Comparison of ENCODE assay signal across 8 cellular contexts in the genomic region with DNA sequence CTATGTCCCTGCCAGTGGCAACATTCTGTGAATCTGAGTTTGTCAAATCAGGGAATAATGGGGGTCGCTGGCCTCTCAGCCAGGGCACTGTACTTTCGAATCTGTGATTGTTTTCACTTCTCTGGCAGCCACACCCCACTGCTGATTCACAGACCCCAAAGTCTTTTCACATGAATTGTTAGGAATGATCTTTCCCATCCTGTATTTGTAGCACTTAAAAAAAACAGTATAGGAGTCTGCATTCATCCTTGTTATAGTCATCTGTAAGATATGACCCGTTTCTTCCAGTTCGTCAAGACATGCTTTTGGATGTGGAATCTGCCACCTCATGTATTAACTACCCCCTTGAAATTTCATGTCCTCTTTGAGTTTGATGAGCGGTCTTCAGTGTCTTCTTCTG. TPM values are rescaled to one million over a fixed set of nuclear protein-coding genes. Genes with fewer than 3 reads are reported as not detected.
DNase-seq lines count a peak whose midpoint lies in the region; ATAC-seq, FAIRE-seq and TF ChIP-seq lines count a peak whose summit lies in the region.

No MANE protein-coding gene starts in this region.

- peaks cover 9% of the 10 kb centered on the region for H3K4me1 ChIP-seq in A673 (ENCODE audit: insufficient read depth, low read length, poor library complexity, severe bottlenecking)
- H3K4me1 ChIP-seq in HUES6 (ENCODE audit: control insufficient read depth, insufficient read depth, low read length): peaks cover 17% of the 10 kb centered on the region
- H3K4me1 ChIP-seq in mononuclear cell (ENCODE audit: insufficient read depth, low read length): peaks cover 89% of the 10 kb centered on the region
- peaks cover 34% of the 10 kb centered on the region for H3K4me1 ChIP-seq in body of pancreas

- FAIRE-seq in bronchial epithelial cell (lab: Jason Lieb, UNC): no peak

- no peaks in the 10 kb centered on the region for H3K9me3 ChIP-seq in A673 (ENCODE audit: low read depth, low read length, poor library complexity, severe bottlenecking)
- H3K9me3 ChIP-seq in HUES6 (ENCODE audit: control insufficient read depth, insufficient read depth, low read depth, low read length): no peaks in the 10 kb centered on the region
- no peaks in the 10 kb centered on the region for H3K9me3 ChIP-seq in mononuclear cell (ENCODE audit: low read depth, low read length)
- no peaks in the 10 kb centered on the region for H3K9me3 ChIP-seq in body of pancreas

- BruUV-seq in A673 (replicated peaks; lab: Mats Ljungman, UMichigan): TSS peak; percentile 56

- ATAC-seq in HG03159 (IDR thresholded peaks at IDR 0.05; ENCODE audit: unreplicated experiment): no peak
- ATAC-seq in body of pancreas: no peak
- ATAC-seq in HG03175 (IDR thresholded peaks at IDR 0.05; ENCODE audit: unreplicated experiment): no peak

- H3K4me3 ChIP-seq in A673 (ENCODE audit: low read depth, low read length, poor library complexity, severe bottlenecking) (peak overlapping the region; percentile 54), HUES6 (ENCODE audit: low read depth, low read length) (peak overlapping the region; percentile 85), bronchial epithelial cell (ENCODE audit: low read depth, low read length) (peak overlapping the region; percentile 67), mononuclear cell (ENCODE audit: low read length) (peak overlapping the region; percentile 82), body of pancreas (peak overlapping the region in 1 of 2 donors; percentile 83)

- 36 to 40% methylated on average over 5 of the region's 5 CpGs for WGBS in body of pancreas, 2 donors

- H3K27me3 ChIP-seq in A673 (replicated peaks; ENCODE audit: insufficient read depth, low read depth, low read length, poor library complexity) (no peaks in the 10 kb centered on the region), HUES6 (ENCODE audit: control insufficient read depth, insufficient read depth, low read length) (no peaks in the 10 kb centered on the region), bronchial epithelial cell (ENCODE audit: control insufficient read depth, insufficient read depth, low read length) (no peaks in the 10 kb centered on the region), mononuclear cell (ENCODE audit: insufficient read depth, low read length) (no peaks in the 10 kb centered on the region), body of pancreas (no peaks in the 10 kb centered on the region)

- POLR2A ChIA-PET in A673 (lab: Charles Lee; ENCODE audit: low non-redundant PET): no interaction called here

- H3K36me3 ChIP-seq in A673 (ENCODE audit: insufficient read depth, low read length, poor library complexity, severe bottlenecking) (no peaks in the 10 kb centered on the region), HUES6 (ENCODE audit: control insufficient read depth, insufficient read depth, low read length) (peaks cover 31% of the 10 kb centered on the region), bronchial epithelial cell (ENCODE audit: control insufficient read depth, insufficient read depth, low read length) (peaks cover 13% of the 10 kb centered on the region), body of pancreas (replicated peaks in 1 of 2; ENCODE audit: insufficient read depth in 1 of 2, low read depth in 2 of 2) (peaks cover 0 to 10% of the 10 kb centered on the region in 2 donors)

- CTCF ChIA-PET in A673 (lab: Charles Lee): interaction anchor here (1.1 kb wide), 1 partner anchor 31 kb away, joined by 4 read pairs; no protein-coding TSS in a partner anchor

- TF ChIP-seq POLR2A in body of pancreas (IDR thresholded peaks at IDR 0.05): no peak

- no peak overlapping the region for H3K27ac ChIP-seq in A673 (ENCODE audit: low read depth, low read length, poor library complexity, severe bottlenecking)
- H3K27ac ChIP-seq in HUES6 (ENCODE audit: low read depth, low read length): no peak overlapping the region
- peak overlapping the region in 2 of 4 donors; percentile 96 for H3K27ac ChIP-seq in body of pancreas

- peak overlapping the region; percentile 88 for H3K9ac ChIP-seq in HUES6 (ENCODE audit: low read length)

- TF ChIP-seq CTCF in A673 (conservative IDR thresholded peaks at IDR 0.05; ENCODE audit: low read depth, low read length) (no peak), bronchial epithelial cell (IDR thresholded peaks at IDR 0.05; ENCODE audit: insufficient read depth, low read length, severe bottlenecking) (no peak), body of pancreas (IDR thresholded peaks at IDR 0.05) (no peak)

- DNase-seq in A673 (ENCODE audit: low spot score): no peak
- peak; percentile 56 for DNase-seq in bronchial epithelial cell (ENCODE audit: low read depth)
- no peak for DNase-seq in body of pancreas
- DNase-seq in stimulated activated CD4-positive, alpha-beta T cell treated with anti-CD3 and anti-CD28 coated beads, Interleukin-15, amount 100 ng/mL, for 24 hours: no peak

- intact Hi-C loops in A673 (cut with micrococcal nuclease; ENCODE audit: unreplicated experiment) (no loop called here), body of pancreas (cut with DNase I) (no loop called here)

RNA-seq across cellular contexts. Expression of gene NAGK, which starts 0.9 kb away (rescaled TPM):
- 64.2 and 64.4 TPM in 2 replicates for total RNA-seq in A673 (2021)
- 31.3 and 75.0 TPM in 2 replicates for total RNA-seq in bronchial epithelial cell
- 25.7 TPM for total RNA-seq in mononuclear cell
- 10 to 100 TPM; 57.1 to 62.0 TPM for total RNA-seq in body of pancreas
